ENCODE assay signal across 21 cellular contexts in the genomic region with DNA sequence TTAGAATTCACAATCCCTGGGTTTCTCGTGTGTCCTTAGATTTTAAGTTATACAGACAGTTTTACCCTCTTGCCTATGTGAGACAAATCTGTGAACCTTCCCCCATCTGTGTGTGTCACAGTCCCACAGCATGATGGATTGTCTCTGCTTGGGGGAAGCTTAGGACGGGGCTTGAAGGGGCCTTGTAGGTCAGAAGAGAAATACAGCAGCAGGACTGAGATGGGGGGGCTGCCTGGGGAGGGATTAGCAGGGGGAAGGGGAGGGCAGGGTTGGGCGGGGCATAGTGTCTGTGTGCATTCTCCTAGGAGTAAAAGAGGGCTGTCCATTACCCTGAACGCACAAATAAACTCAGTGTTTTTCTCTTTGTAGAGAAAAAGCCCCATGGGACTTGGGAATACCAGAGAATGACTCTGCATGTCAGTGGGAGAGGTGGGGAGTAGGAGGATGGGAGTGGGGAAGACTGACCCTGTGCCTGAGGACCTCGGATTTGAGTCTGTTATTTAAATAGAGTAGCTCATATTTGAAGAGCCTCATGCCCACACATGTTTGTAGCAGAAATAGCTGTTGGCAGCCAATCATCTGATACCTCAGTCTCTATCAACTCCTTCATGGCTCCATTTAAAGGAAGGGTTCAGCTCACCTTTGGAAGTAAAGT. TPM values are rescaled to one million over a fixed set of nuclear protein-coding genes. Genes with fewer than 3 reads are reported as not detected.
DNase-seq lines count a peak whose midpoint lies in the region; ATAC-seq and TF ChIP-seq lines count a peak whose summit lies in the region.
"Had no signal": no experiment of that assay in that cellular context is flagged by ENCODE, and none has a peak within 500 bp of the region (broad histone marks: within the 10 kb centered on the region; RNA-seq: fewer than 3 reads in every experiment).

No MANE protein-coding gene starts in this region.

- no peak for ATAC-seq in heart left ventricle
- ATAC-seq in upper lobe of left lung (ENCODE audit: low FRiP score in 2 of 2): no peak
- ATAC-seq: activated CD8-positive, alpha-beta memory T cell treated with anti-CD3 and anti-CD28 coated beads, Interleukin-2, amount 10 ng/mL, durations not matched to agents 7 days and 5 days; GM12878; psoas muscle had no signal

- peaks cover 0 to 57% (median 34%) of the 10 kb centered on the region in 12 donors for H3K4me1 ChIP-seq in heart left ventricle
- peaks cover 0 to 49% of the 10 kb centered on the region in 2 donors for H3K4me1 ChIP-seq in right atrium auricular region
- H3K4me1 ChIP-seq in upper lobe of left lung: peaks cover 22 to 35% (median 28%) of the 10 kb centered on the region in 4 donors
- H3K4me1 ChIP-seq in vagina: peaks cover 19% of the 10 kb centered on the region

- WGBS in heart left ventricle, 4 donors: 46 to 56% (median 48%) methylated on average over 5 of the region's 5 CpGs
- 45 to 53% methylated on average over 5 of the region's 5 CpGs for WGBS in upper lobe of left lung, 2 donors

- TF ChIP-seq CTCF in heart left ventricle (IDR thresholded peaks at IDR 0.05) (no peak), right atrium auricular region (IDR thresholded peaks at IDR 0.05) (no peak), epithelial cell of esophagus (IDR thresholded peaks at IDR 0.05; ENCODE audit: insufficient read depth, low read depth, low read length, missing control alignments) (no peak), upper lobe of left lung (IDR thresholded peaks at IDR 0.05) (no peak), vagina (IDR thresholded peaks at IDR 0.05) (no peak)

- H3K27me3 ChIP-seq in heart left ventricle: peaks cover 18 to 55% (median 46%) of the 10 kb centered on the region in 9 donors
- H3K27me3 ChIP-seq in right atrium auricular region: peaks cover 21 to 35% of the 10 kb centered on the region in 2 donors
- H3K27me3 ChIP-seq in upper lobe of left lung: peaks cover 0 to 27% (median 12%) of the 10 kb centered on the region in 4 donors
- H3K27me3 ChIP-seq in vagina: peaks cover 22% of the 10 kb centered on the region

- no peak for TF ChIP-seq POLR2A in heart left ventricle (IDR thresholded peaks at IDR 0.05)
- TF ChIP-seq POLR2A in upper lobe of left lung (IDR thresholded peaks at IDR 0.05): no peak
- TF ChIP-seq POLR2A in vagina (IDR thresholded peaks at IDR 0.05): no peak

- H3K27ac ChIP-seq in heart left ventricle: peak overlapping the region in 10 of 12 donors; percentile 20 to 73 (median 38)
- peak overlapping the region in 1 of 2 donors; percentile 25 for H3K27ac ChIP-seq in right atrium auricular region
- H3K27ac ChIP-seq in upper lobe of left lung: no peak overlapping the region
- no peak overlapping the region for H3K27ac ChIP-seq in vagina
- H3K27ac ChIP-seq: psoas muscle had no signal

- no peaks in the 10 kb centered on the region for H3K36me3 ChIP-seq in heart left ventricle
- H3K36me3 ChIP-seq in right atrium auricular region: no peaks in the 10 kb centered on the region
- no peaks in the 10 kb centered on the region for H3K36me3 ChIP-seq in upper lobe of left lung
- H3K36me3 ChIP-seq in vagina: no peaks in the 10 kb centered on the region

- H3K9me3 ChIP-seq in heart left ventricle (no peaks in the 10 kb centered on the region), right atrium auricular region (no peaks in the 10 kb centered on the region), upper lobe of left lung (no peaks in the 10 kb centered on the region), vagina (no peaks in the 10 kb centered on the region)
- H3K9me3 ChIP-seq: psoas muscle had no signal

- intact Hi-C loops in heart left ventricle (cut with DNase I) (loop anchor here in 5 of 10 donors (2.0 to 10.0 kb wide), 5 partner anchors 15 to 81 kb away; no protein-coding TSS in a partner anchor), vagina (cut with DNase I) (no loop called here)

- H3K4me3 ChIP-seq in heart left ventricle (no peak overlapping the region), right atrium auricular region (no peak overlapping the region), epithelial cell of esophagus (ENCODE audit: low read length) (no peak overlapping the region), upper lobe of left lung (no peak overlapping the region), vagina (no peak overlapping the region)
- H3K4me3 ChIP-seq: GM12878, lung, psoas muscle had no signal

- DNase-seq in heart left ventricle (no peak), right atrium auricular region (ENCODE audit: low spot score) (no peak), NCI-H526 (lab: John Stamatoyannopoulos, UW) (peak; percentile 99 to 100), epithelial cell of esophagus (ENCODE audit: low read depth) (peak; percentile 36), HT-29 (ENCODE audit: low spot score) (no peak), upper lobe of left lung (no peak), vagina (ENCODE audit: extremely low spot score in 2 of 2) (no peak), NCI-H446 (lab: John Stamatoyannopoulos, UW) (no peak)
- DNase-seq: activated CD4-positive, alpha-beta T cell treated with anti-CD3 and anti-CD28 coated beads for 1 hour; activated CD8-positive, alpha-beta memory T cell treated with anti-CD3 and anti-CD28 coated beads, Interleukin-2, amount 10 ng/mL, durations not matched to agents 7 days and 5 days; activated gamma-delta T cell treated with Interleukin-2 at 50 U/mL for 16 hours; aorta; GOT3; naive B cell; NCI-H2081 treated with DMSO at 0.1 percent for 48 hours; psoas muscle; Right ventricle myocardium superior; stimulated activated naive CD4-positive, alpha-beta T cell treated with Interleukin-2 at 50 U/mL for 16 hours; T-helper 2 cell had no signal

- TF ChIP-seq EP300 in upper lobe of left lung (IDR thresholded peaks at IDR 0.05): no peak

RNA-seq across cellular contexts. Expression of a gene that starts 16.4 kb away (rescaled TPM):
- total RNA-seq in heart left ventricle (100 to 1,000 TPM in 2 of 9 donors, 10 to 100 TPM in 7; 55.5 to 108 (median 62.4) TPM), right atrium auricular region (10 to 100 TPM; 76.1 to 91.6 TPM), upper lobe of left lung (100 to 1,000 TPM in 2 of 6 donors, 10 to 100 TPM in 4; 77.7 to 114 (median 91.1) TPM), vagina (52.5 TPM)
- 10 to 100 TPM; 54.2 to 95.1 TPM for polyA plus RNA-seq in heart left ventricle
- total RNA-seq in HT-29 (2014; rRNA removed; shearing (Covaris generic)): 148 and 152 TPM in 2 replicates

Comparison
In these comparisons a context has a peak if more than half of its experiments do, and no peak if none do; other contexts are left out.
1. DNase-seq: peak in NCI-H526 (2 of 2) and epithelial cell of esophagus (single experiment); none in heart left ventricle (0 of 5), right atrium auricular region (single experiment), HT-29 (single experiment), upper lobe of left lung (0 of 2), vagina (0 of 2) and NCI-H446 (0 of 2).
2. H3K27ac ChIP-seq: peak in heart left ventricle (10 of 12); none in upper lobe of left lung (0 of 4) and vagina (single experiment).